Comparison of ENCODE assay signal across 16 cellular contexts in the genomic region with DNA sequence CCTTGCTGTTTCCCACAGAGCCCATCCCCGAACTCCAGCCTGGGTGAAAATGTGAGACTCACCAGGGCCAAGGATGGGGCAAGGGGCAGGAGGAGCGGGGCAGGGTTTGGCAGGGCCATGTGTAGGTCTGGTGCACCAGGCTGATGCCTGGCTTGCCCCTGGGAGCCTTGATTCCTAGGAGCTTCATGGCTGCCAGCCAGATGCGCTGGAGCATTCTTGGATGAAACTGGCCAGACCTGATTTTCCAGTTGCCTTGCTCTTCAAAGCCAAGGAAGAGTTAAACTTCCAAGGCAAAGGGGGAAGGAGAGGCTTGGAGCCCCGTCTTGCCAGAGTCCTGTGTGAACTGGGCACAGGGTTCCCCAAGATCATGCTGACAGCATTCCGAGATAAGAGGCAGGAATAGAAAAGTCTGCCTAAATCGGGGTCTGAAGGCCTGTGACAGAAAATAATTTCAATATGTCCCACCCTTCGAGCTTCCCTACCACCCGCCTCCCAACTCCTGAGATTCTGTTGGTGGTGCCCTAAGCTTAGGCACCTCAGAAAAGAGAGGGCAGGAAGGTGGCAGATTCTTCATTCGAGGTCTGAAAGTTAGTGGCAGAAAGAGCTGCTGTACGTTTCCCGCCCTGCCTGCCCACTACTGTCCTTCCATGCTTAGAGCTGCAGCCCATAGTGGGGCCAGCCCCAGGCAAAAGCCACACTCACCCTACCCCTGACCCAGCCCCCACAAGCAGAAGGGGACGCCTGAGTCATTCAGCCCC. TPM values are rescaled to one million over a fixed set of nuclear protein-coding genes. Genes with fewer than 3 reads are reported as not detected.
DNase-seq lines count a peak whose midpoint lies in the region; ATAC-seq and TF ChIP-seq lines count a peak whose summit lies in the region.
"Had no signal": no experiment of that assay in that cellular context is flagged by ENCODE, and none has a peak within 500 bp of the region (broad histone marks: within the 10 kb centered on the region; RNA-seq: fewer than 3 reads in every experiment).

No MANE protein-coding gene starts in this region.

- no peak for TF ChIP-seq CTCF in VCaP (conservative IDR thresholded peaks at IDR 0.05)

- peak overlapping the region; percentile 64 for H3K27ac ChIP-seq in VCaP
- H3K27ac ChIP-seq: testis had no signal

- DNase-seq in NCI-H345 (lab: John Stamatoyannopoulos, UW) (peak; percentile 57), NCI-H345 treated with DMSO at 0.1 percent for 48 hours (lab: John Stamatoyannopoulos, UW; ENCODE audit: unreplicated experiment) (no peak), iPS-NIHi7 (ENCODE audit: extremely low spot score) (peak; percentile 41), ureter (ENCODE audit: low spot score) (peak; percentile 61), NCI-H524 treated with DMSO at 0.1 percent for 48 hours (lab: John Stamatoyannopoulos, UW) (no peak)
- DNase-seq in activated CD4-positive, alpha-beta T cell treated with anti-CD3 and anti-CD28 coated beads, Interleukin-2, amount 50 U/mL, for 48 hours, result no peak
- DNase-seq: activated naive CD8-positive, alpha-beta T cell treated with anti-CD3 and anti-CD28 coated beads, Interleukin-2, amount 10 ng/mL, durations not matched to agents 7 days and 5 days; CD8-positive, alpha-beta T cell; naive thymus-derived CD8-positive, alpha-beta T cell; NCI-H187 treated with DMSO at 0.1 percent for 48 hours; retina; SIG-M5; testis had no signal

- no peak for ATAC-seq in HG03342 (IDR thresholded peaks at IDR 0.05; ENCODE audit: unreplicated experiment)
- ATAC-seq: CD8-positive, alpha-beta T cell; naive thymus-derived CD8-positive, alpha-beta T cell had no signal

RNA-seq across cellular contexts. Expression of gene FAT2, which starts 20.4 kb away (rescaled TPM):
- total RNA-seq in ureter, result 65.1 TPM
- total RNA-seq: activated naive CD8-positive, alpha-beta T cell treated with anti-CD3 and anti-CD28 coated beads, Interleukin-2, amount 10 ng/mL, durations not matched to agents 7 days and 5 days; CD8-positive, alpha-beta T cell; naive thymus-derived CD8-positive, alpha-beta T cell; T-helper 2 cell treated with Interferon-gamma antibody and Interleukin-4, amounts not matched to agents 100 ng/mL and 5 ng/mL, for 36 hours had no signal

Comparison
In these comparisons a context has a peak if more than half of its experiments do, and no peak if none do; other contexts are left out.
1. DNase-seq: peak in NCI-H345 (single experiment), iPS-NIHi7 (single experiment) and ureter (single experiment); none in NCI-H345 treated with DMSO at 0.1 percent for 48 hours (single experiment), NCI-H524 treated with DMSO at 0.1 percent for 48 hours (single experiment) and activated CD4-positive, alpha-beta T cell treated with anti-CD3 and anti-CD28 coated beads, Interleukin-2, amount 50 U/mL, for 48 hours (0 of 2).